Comparison of ENCODE assay signal across 9 cellular contexts in genomic region chr5:37900692-37901091, GRCh38.
A peak's percentile ranks its signal among the peaks of the same experiment; 100 is the strongest.
DNase-seq lines count a peak whose midpoint lies in the region.
"Had no signal": no experiment of that assay in that cellular context is flagged by ENCODE, and none has a peak within 500 bp of the region (broad histone marks: within the 10 kb centered on the region; RNA-seq: fewer than 3 reads in every experiment).

No MANE protein-coding gene starts in this region.

- no peaks in the 10 kb centered on the region for H3K36me3 ChIP-seq in effector memory CD4-positive, alpha-beta T cell (ENCODE audit: control insufficient read depth, insufficient read depth, low read length)

- no peak overlapping the region for H3K27ac Mint-ChIP-seq in activated T-helper 1 cell treated with anti-CD3 and anti-CD28 coated beads, Interleukin-12 subunit alpha, Interleukin-12 subunit beta, Interleukin-2, Interleukin-4 antibody, amounts not matched to agents 30 ng/mL and 10 ng/mL and 1 ng/mL, durations not matched to agents 14 hours and 24 hours and 36 hours
- H3K27ac Mint-ChIP-seq: naive B cell had no signal

- H3K4me1 ChIP-seq in effector memory CD4-positive, alpha-beta T cell (ENCODE audit: control insufficient read depth, insufficient read depth, low read length, poor library complexity, severe bottlenecking), result no peaks in the 10 kb centered on the region

- intact Hi-C loops in posterior vena cava (cut with DNase I), result no loop called here
- intact Hi-C loops in activated T-helper 1 cell treated with anti-CD3 and anti-CD28 coated beads, Interleukin-12 subunit alpha, Interleukin-12 subunit beta, Interleukin-2, Interleukin-4 antibody, amounts not matched to agents 30 ng/mL and 10 ng/mL and 1 ng/mL, durations not matched to agents 14 hours and 24 hours and 36 hours (cut with micrococcal nuclease), result no loop called here

- DNase-seq in GM04503 (ENCODE audit: low read depth), result peak; percentile 15
- peak; percentile 26 for DNase-seq in NCI-H446 treated with DMSO at 0.1 percent for 48 hours (lab: John Stamatoyannopoulos, UW)
- DNase-seq in fibroblast of gingiva (ENCODE audit: low read depth), result peak; percentile 45
- DNase-seq in posterior vena cava (ENCODE audit: low spot score), result peak; percentile 83
- DNase-seq in NOMO-1 treated with DMSO at 0.1 percent for 48 hours (lab: John Stamatoyannopoulos, UW; ENCODE audit: unreplicated experiment), result no peak
- no peak for DNase-seq in effector memory CD4-positive, alpha-beta T cell
- DNase-seq in NCI-H187 (lab: John Stamatoyannopoulos, UW), result no peak
- no peak for DNase-seq in activated T-helper 1 cell treated with anti-CD3 and anti-CD28 coated beads, Interleukin-12 subunit alpha, Interleukin-12 subunit beta, Interleukin-2, Interleukin-4 antibody, amounts not matched to agents 30 ng/mL and 10 ng/mL and 1 ng/mL, durations not matched to agents 14 hours and 24 hours and 36 hours (ENCODE audit: low spot score)
- DNase-seq: naive B cell had no signal

- peaks cover 3% of the 10 kb centered on the region for H3K9me3 Mint-ChIP-seq in activated T-helper 1 cell treated with anti-CD3 and anti-CD28 coated beads, Interleukin-12 subunit alpha, Interleukin-12 subunit beta, Interleukin-2, Interleukin-4 antibody, amounts not matched to agents 30 ng/mL and 10 ng/mL and 1 ng/mL, durations not matched to agents 14 hours and 24 hours and 36 hours

- H3K4me3 Mint-ChIP-seq in activated T-helper 1 cell treated with anti-CD3 and anti-CD28 coated beads, Interleukin-12 subunit alpha, Interleukin-12 subunit beta, Interleukin-2, Interleukin-4 antibody, amounts not matched to agents 30 ng/mL and 10 ng/mL and 1 ng/mL, durations not matched to agents 14 hours and 24 hours and 36 hours, result no peak overlapping the region
- H3K4me3 Mint-ChIP-seq: naive B cell had no signal

- peaks cover 4% of the 10 kb centered on the region for H3K27me3 Mint-ChIP-seq in activated T-helper 1 cell treated with anti-CD3 and anti-CD28 coated beads, Interleukin-12 subunit alpha, Interleukin-12 subunit beta, Interleukin-2, Interleukin-4 antibody, amounts not matched to agents 30 ng/mL and 10 ng/mL and 1 ng/mL, durations not matched to agents 14 hours and 24 hours and 36 hours (ENCODE audit: insufficient read depth)

- no peak overlapping the region for H3K4me3 ChIP-seq in effector memory CD4-positive, alpha-beta T cell (ENCODE audit: insufficient read depth, low read depth, low read length, poor library complexity, severe bottlenecking)

- no peaks in the 10 kb centered on the region for H3K4me1 Mint-ChIP-seq in activated T-helper 1 cell treated with anti-CD3 and anti-CD28 coated beads, Interleukin-12 subunit alpha, Interleukin-12 subunit beta, Interleukin-2, Interleukin-4 antibody, amounts not matched to agents 30 ng/mL and 10 ng/mL and 1 ng/mL, durations not matched to agents 14 hours and 24 hours and 36 hours (ENCODE audit: low read depth)
- H3K4me1 Mint-ChIP-seq: naive B cell had no signal

- no peak overlapping the region for H3K27ac ChIP-seq in effector memory CD4-positive, alpha-beta T cell (ENCODE audit: insufficient read depth, low read length, poor library complexity, severe bottlenecking)

- no peaks in the 10 kb centered on the region for H3K27me3 ChIP-seq in effector memory CD4-positive, alpha-beta T cell (replicated peaks; ENCODE audit: control insufficient read depth, insufficient read depth, low read length, poor library complexity, severe bottlenecking)

- H3K36me3 Mint-ChIP-seq in activated T-helper 1 cell treated with anti-CD3 and anti-CD28 coated beads, Interleukin-12 subunit alpha, Interleukin-12 subunit beta, Interleukin-2, Interleukin-4 antibody, amounts not matched to agents 30 ng/mL and 10 ng/mL and 1 ng/mL, durations not matched to agents 14 hours and 24 hours and 36 hours (ENCODE audit: low read depth), result no peaks in the 10 kb centered on the region
- H3K36me3 Mint-ChIP-seq: naive B cell had no signal

- H3K9me3 ChIP-seq in effector memory CD4-positive, alpha-beta T cell (ENCODE audit: control insufficient read depth, low read length), result no peaks in the 10 kb centered on the region

Comparison
In these comparisons a context has a peak if more than half of its experiments do, and no peak if none do; other contexts are left out.
1. DNase-seq: peak in GM04503 (single experiment), NCI-H446 treated with DMSO at 0.1 percent for 48 hours (single experiment), fibroblast of gingiva (single experiment) and posterior vena cava (single experiment); none in NOMO-1 treated with DMSO at 0.1 percent for 48 hours (single experiment), effector memory CD4-positive, alpha-beta T cell (0 of 3), NCI-H187 (0 of 2) and activated T-helper 1 cell treated with anti-CD3 and anti-CD28 coated beads, Interleukin-12 subunit alpha, Interleukin-12 subunit beta, Interleukin-2, Interleukin-4 antibody, amounts not matched to agents 30 ng/mL and 10 ng/mL and 1 ng/mL, durations not matched to agents 14 hours and 24 hours and 36 hours (single experiment).